ENCODE assay signal across 8 cellular contexts in the genomic region with DNA sequence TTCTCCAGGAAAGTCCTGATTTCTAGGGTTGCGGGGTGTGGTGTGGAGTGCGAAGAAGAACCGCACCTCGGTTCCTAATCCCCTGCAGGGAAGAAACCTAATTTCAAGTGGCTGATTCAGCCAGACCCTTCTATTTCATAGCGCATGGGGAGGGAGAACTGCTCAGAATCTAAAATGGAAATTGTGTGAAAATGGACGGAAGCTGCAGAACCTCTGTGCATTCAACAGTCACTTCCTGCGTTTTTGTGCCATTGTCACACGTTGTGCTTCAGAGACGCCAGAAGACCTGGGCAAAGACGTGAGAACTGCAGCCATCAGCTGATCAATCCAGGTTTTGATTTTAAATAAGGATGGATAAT. TPM values are rescaled to one million over a fixed set of nuclear protein-coding genes. Genes with fewer than 3 reads are reported as not detected.
DNase-seq lines count a peak whose midpoint lies in the region; ATAC-seq lines count a peak whose summit lies in the region.

No MANE protein-coding gene starts in this region.

- H3K4me1 Mint-ChIP-seq in activated T-helper 1 cell treated with anti-CD3 and anti-CD28 coated beads, Interleukin-12 subunit alpha, Interleukin-12 subunit beta, Interleukin-2, Interleukin-4 antibody, amounts not matched to agents 30 ng/mL and 10 ng/mL and 1 ng/mL, durations not matched to agents 14 hours and 24 hours and 36 hours (ENCODE audit: low read depth): peaks cover 57% of the 10 kb centered on the region

- DNase-seq in activated T-cell treated with anti-CD3 and anti-CD28 coated beads for 1 hour (ENCODE audit: low read depth) (peak; percentile 18), activated T-cell treated with anti-CD3 and anti-CD28 coated beads for 4 hours (no peak), retina (no peak), KG1 (lab: John Stamatoyannopoulos, UW) (no peak)
- DNase-seq in activated T-helper 1 cell treated with anti-CD3 and anti-CD28 coated beads, Interleukin-12 subunit alpha, Interleukin-12 subunit beta, Interleukin-2, Interleukin-4 antibody, amounts not matched to agents 30 ng/mL and 10 ng/mL and 1 ng/mL, durations not matched to agents 14 hours and 24 hours and 36 hours (ENCODE audit: low spot score): peak; percentile 37
- DNase-seq in stimulated activated CD8-positive, alpha-beta memory T cell treated with anti-CD3 and anti-CD28 coated beads, Interleukin-4, amount 100 ng/mL, for 48 hours: peak; percentile 51

- H3K36me3 Mint-ChIP-seq in activated T-helper 1 cell treated with anti-CD3 and anti-CD28 coated beads, Interleukin-12 subunit alpha, Interleukin-12 subunit beta, Interleukin-2, Interleukin-4 antibody, amounts not matched to agents 30 ng/mL and 10 ng/mL and 1 ng/mL, durations not matched to agents 14 hours and 24 hours and 36 hours (ENCODE audit: low read depth): peaks cover 10% of the 10 kb centered on the region

- peaks cover 3% of the 10 kb centered on the region for H3K27me3 Mint-ChIP-seq in activated T-helper 1 cell treated with anti-CD3 and anti-CD28 coated beads, Interleukin-12 subunit alpha, Interleukin-12 subunit beta, Interleukin-2, Interleukin-4 antibody, amounts not matched to agents 30 ng/mL and 10 ng/mL and 1 ng/mL, durations not matched to agents 14 hours and 24 hours and 36 hours (ENCODE audit: insufficient read depth)

- peak overlapping the region; percentile 93 for H3K27ac Mint-ChIP-seq in activated T-helper 1 cell treated with anti-CD3 and anti-CD28 coated beads, Interleukin-12 subunit alpha, Interleukin-12 subunit beta, Interleukin-2, Interleukin-4 antibody, amounts not matched to agents 30 ng/mL and 10 ng/mL and 1 ng/mL, durations not matched to agents 14 hours and 24 hours and 36 hours

- no peaks in the 10 kb centered on the region for H3K9me3 Mint-ChIP-seq in activated T-helper 1 cell treated with anti-CD3 and anti-CD28 coated beads, Interleukin-12 subunit alpha, Interleukin-12 subunit beta, Interleukin-2, Interleukin-4 antibody, amounts not matched to agents 30 ng/mL and 10 ng/mL and 1 ng/mL, durations not matched to agents 14 hours and 24 hours and 36 hours

- intact Hi-C loops in activated T-helper 1 cell treated with anti-CD3 and anti-CD28 coated beads, Interleukin-12 subunit alpha, Interleukin-12 subunit beta, Interleukin-2, Interleukin-4 antibody, amounts not matched to agents 30 ng/mL and 10 ng/mL and 1 ng/mL, durations not matched to agents 14 hours and 24 hours and 36 hours (cut with micrococcal nuclease): loop anchor here (1.0 to 10.0 kb wide), 8 partner anchors 12 to 1611 kb away; partner anchors contain the start of genes ATG3, ATP6V1A, CCDC191 and NAA50

- no peaks in the 10 kb centered on the region for H3K9me3 ChIP-seq in iPS-18c (ENCODE audit: control insufficient read depth, insufficient read depth, low read length)

- H3K4me3 ChIP-seq in iPS-18c (ENCODE audit: insufficient read depth, low read depth, low read length): peak overlapping the region; percentile 63

- peak overlapping the region; percentile 100 for H3K4me3 Mint-ChIP-seq in activated T-helper 1 cell treated with anti-CD3 and anti-CD28 coated beads, Interleukin-12 subunit alpha, Interleukin-12 subunit beta, Interleukin-2, Interleukin-4 antibody, amounts not matched to agents 30 ng/mL and 10 ng/mL and 1 ng/mL, durations not matched to agents 14 hours and 24 hours and 36 hours

- ATAC-seq in HG03342 (IDR thresholded peaks at IDR 0.05; ENCODE audit: unreplicated experiment): peak; percentile 24

RNA-seq across cellular contexts. Expression of gene SIDT1, which starts 1.2 kb away (rescaled TPM):
- total RNA-seq in activated T-helper 1 cell treated with anti-CD3 and anti-CD28 coated beads, Interleukin-12 subunit alpha, Interleukin-12 subunit beta, Interleukin-2, Interleukin-4 antibody, amounts not matched to agents 30 ng/mL and 10 ng/mL and 1 ng/mL, durations not matched to agents 14 hours and 24 hours and 36 hours: 11.3 and 12.2 TPM in 2 replicates

RNA-seq across cellular contexts. Expression of gene SPICE1, which starts 18.6 kb away (rescaled TPM):
- 14.3 and 20.9 TPM in 2 replicates for total RNA-seq in activated T-helper 1 cell treated with anti-CD3 and anti-CD28 coated beads, Interleukin-12 subunit alpha, Interleukin-12 subunit beta, Interleukin-2, Interleukin-4 antibody, amounts not matched to agents 30 ng/mL and 10 ng/mL and 1 ng/mL, durations not matched to agents 14 hours and 24 hours and 36 hours

Comparison
In these comparisons a context has a peak if more than half of its experiments do, and no peak if none do; other contexts are left out.
1. DNase-seq: peak in activated T-cell treated with anti-CD3 and anti-CD28 coated beads for 1 hour (single experiment), activated T-helper 1 cell treated with anti-CD3 and anti-CD28 coated beads, Interleukin-12 subunit alpha, Interleukin-12 subunit beta, Interleukin-2, Interleukin-4 antibody, amounts not matched to agents 30 ng/mL and 10 ng/mL and 1 ng/mL, durations not matched to agents 14 hours and 24 hours and 36 hours (single experiment) and stimulated activated CD8-positive, alpha-beta memory T cell treated with anti-CD3 and anti-CD28 coated beads, Interleukin-4, amount 100 ng/mL, for 48 hours (single experiment); none in activated T-cell treated with anti-CD3 and anti-CD28 coated beads for 4 hours (single experiment), retina (single experiment) and KG1 (single experiment).